In genomic region chr5:83957188-83957587, GRCh38 we compare ENCODE assay signal across 16 cellular contexts.
A peak's percentile ranks its signal among the peaks of the same experiment; 100 is the strongest.
DNase-seq lines count a peak whose midpoint lies in the region; ATAC-seq, FAIRE-seq and TF ChIP-seq lines count a peak whose summit lies in the region.
"Had no signal": no experiment of that assay in that cellular context is flagged by ENCODE, and none has a peak within 500 bp of the region (broad histone marks: within the 10 kb centered on the region; RNA-seq: fewer than 3 reads in every experiment).

No MANE protein-coding gene starts in this region.

- H3K9me2 ChIP-seq in Loucy (replicated peaks; ENCODE audit: low read depth, low read length) = no peaks in the 10 kb centered on the region

- FAIRE-seq in bronchial epithelial cell (lab: Jason Lieb, UNC) = no peak
- FAIRE-seq: A549, G401.6 had no signal

- H3K4me2 ChIP-seq in Loucy (ENCODE audit: low read depth, low read length, poor library complexity, severe bottlenecking) = no peak overlapping the region
- H3K4me2 ChIP-seq: A549, hepatocyte had no signal

- H3K9ac ChIP-seq in Loucy (ENCODE audit: low read depth, low read length, poor library complexity, severe bottlenecking) = no peak overlapping the region

- no peaks in the 10 kb centered on the region for H3K79me2 ChIP-seq in Loucy (ENCODE audit: insufficient read depth, low read length)
- H3K79me2 ChIP-seq: hepatocyte had no signal

- TF ChIP-seq CTCF in Loucy (conservative IDR thresholded peaks at IDR 0.05; ENCODE audit: low read length) = no peak
- TF ChIP-seq CTCF in bronchial epithelial cell (IDR thresholded peaks at IDR 0.05; ENCODE audit: insufficient read depth, low read length, severe bottlenecking) = no peak

- H4K20me1 ChIP-seq in Loucy (ENCODE audit: insufficient read depth, low read length, poor library complexity, severe bottlenecking) = no peaks in the 10 kb centered on the region

- no peaks in the 10 kb centered on the region for H3K36me3 ChIP-seq in Loucy (ENCODE audit: insufficient read depth, low read length)
- no peaks in the 10 kb centered on the region for H3K36me3 ChIP-seq in bronchial epithelial cell (ENCODE audit: control insufficient read depth, insufficient read depth, low read length)
- H3K36me3 ChIP-seq: thoracic aorta had no signal

- H3K4me3 ChIP-seq in Loucy (ENCODE audit: low read length, poor library complexity, severe bottlenecking) (no peak overlapping the region), bronchial epithelial cell (ENCODE audit: low read depth, low read length) (no peak overlapping the region)
- H3K4me3 ChIP-seq: A549, hepatocyte, thoracic aorta had no signal

- H3K4me3 Mint-ChIP-seq in activated CD4-positive, alpha-beta memory T cell treated with anti-CD3 and anti-CD28 coated beads, Interleukin-2, amount 10 ng/mL, durations not matched to agents 7 days and 5 days = no peak overlapping the region
- H3K4me3 Mint-ChIP-seq: CD4-positive, alpha-beta memory T cell; naive B cell had no signal

- CTCF ChIA-PET in activated CD4-positive, alpha-beta memory T cell treated with anti-CD3 and anti-CD28 coated beads, Interleukin-2, amount 10 ng/mL, durations not matched to agents 7 days and 5 days (lab: Charles Lee) = no interaction called here

- ATAC-seq in HG02840 (IDR thresholded peaks at IDR 0.05; ENCODE audit: low FRiP score, unreplicated experiment) = no peak
- ATAC-seq in GM18511 (IDR thresholded peaks at IDR 0.05; ENCODE audit: unreplicated experiment) = no peak
- ATAC-seq: A549; activated CD4-positive, CD25-positive, alpha-beta regulatory T cell treated with anti-CD3 and anti-CD28 coated beads, Interleukin-2, amount 50 U/mL, for 24 hours had no signal

- H3K27me3 Mint-ChIP-seq in activated CD4-positive, alpha-beta memory T cell treated with anti-CD3 and anti-CD28 coated beads, Interleukin-2, amount 10 ng/mL, durations not matched to agents 7 days and 5 days = no peaks in the 10 kb centered on the region
- H3K27me3 Mint-ChIP-seq: CD4-positive, alpha-beta memory T cell; naive B cell had no signal

- no peaks in the 10 kb centered on the region for H3K4me1 Mint-ChIP-seq in activated CD4-positive, alpha-beta memory T cell treated with anti-CD3 and anti-CD28 coated beads, Interleukin-2, amount 10 ng/mL, durations not matched to agents 7 days and 5 days
- H3K4me1 Mint-ChIP-seq: CD4-positive, alpha-beta memory T cell; naive B cell had no signal

- H3K27me3 ChIP-seq in Loucy (ENCODE audit: insufficient read depth, low read length, poor library complexity, severe bottlenecking) (no peaks in the 10 kb centered on the region), bronchial epithelial cell (ENCODE audit: control insufficient read depth, insufficient read depth, low read length) (no peaks in the 10 kb centered on the region)
- H3K27me3 ChIP-seq: hepatocyte had no signal

- peak; percentile 8 for DNase-seq in COLO829 (ENCODE audit: low spot score)
- peak; percentile 73 for DNase-seq in NCI-H510A treated with DMSO at 0.1 percent for 48 hours (lab: John Stamatoyannopoulos, UW)
- DNase-seq in bronchial epithelial cell (ENCODE audit: low read depth) = peak; percentile 19
- no peak for DNase-seq in activated CD4-positive, alpha-beta memory T cell treated with anti-CD3 and anti-CD28 coated beads, Interleukin-2, amount 10 ng/mL, durations not matched to agents 7 days and 5 days
- no peak for DNase-seq in SKM-1 treated with dmso at 0.1 percent for 144 hours (lab: John Stamatoyannopoulos, UW; ENCODE audit: unreplicated experiment)
- DNase-seq: CD4-positive, alpha-beta memory T cell; naive B cell; NCI-H446 treated with DMSO at 0.1 percent for 48 hours had no signal

- no peaks in the 10 kb centered on the region for H3K9me3 ChIP-seq in Loucy (ENCODE audit: insufficient read depth, low read depth, low read length)
- H3K9me3 ChIP-seq: A549, thoracic aorta had no signal

- H2AFZ ChIP-seq in Loucy (ENCODE audit: low read length) = peak overlapping the region; percentile 79; the same call in 1 of the 2 replicates
- H2AFZ ChIP-seq: hepatocyte had no signal

- peaks cover 22% of the 10 kb centered on the region for H3K4me1 ChIP-seq in Loucy (ENCODE audit: insufficient read depth, low read length, poor library complexity, severe bottlenecking)
- H3K4me1 ChIP-seq: A549 had no signal

- POLR2A ChIA-PET in activated CD4-positive, alpha-beta memory T cell treated with anti-CD3 and anti-CD28 coated beads, Interleukin-2, amount 10 ng/mL, durations not matched to agents 7 days and 5 days (lab: Charles Lee) = no interaction called here

- no peak overlapping the region for H3K27ac Mint-ChIP-seq in activated CD4-positive, alpha-beta memory T cell treated with anti-CD3 and anti-CD28 coated beads, Interleukin-2, amount 10 ng/mL, durations not matched to agents 7 days and 5 days
- H3K27ac Mint-ChIP-seq: CD4-positive, alpha-beta memory T cell; naive B cell had no signal

- no peaks in the 10 kb centered on the region for H3F3A ChIP-seq in Loucy (ENCODE audit: low read depth)

- H3K36me3 Mint-ChIP-seq in activated CD4-positive, alpha-beta memory T cell treated with anti-CD3 and anti-CD28 coated beads, Interleukin-2, amount 10 ng/mL, durations not matched to agents 7 days and 5 days (ENCODE audit: low read depth) = no peaks in the 10 kb centered on the region
- H3K36me3 Mint-ChIP-seq: CD4-positive, alpha-beta memory T cell; naive B cell had no signal

- no peaks in the 10 kb centered on the region for H3K9me3 Mint-ChIP-seq in activated CD4-positive, alpha-beta memory T cell treated with anti-CD3 and anti-CD28 coated beads, Interleukin-2, amount 10 ng/mL, durations not matched to agents 7 days and 5 days
- H3K9me3 Mint-ChIP-seq: CD4-positive, alpha-beta memory T cell had no signal

Comparison
In these comparisons a context has a peak if more than half of its experiments do, and no peak if none do; other contexts are left out.
1. DNase-seq: peak in COLO829 (single experiment), NCI-H510A treated with DMSO at 0.1 percent for 48 hours (single experiment) and bronchial epithelial cell (single experiment); none in activated CD4-positive, alpha-beta memory T cell treated with anti-CD3 and anti-CD28 coated beads, Interleukin-2, amount 10 ng/mL, durations not matched to agents 7 days and 5 days (single experiment) and SKM-1 treated with dmso at 0.1 percent for 144 hours (single experiment).